ENCODE assay signal across 5 cellular contexts in genomic region chr2:148503511-148503910, GRCh38.
"Had no signal": no experiment of that assay in that cellular context is flagged by ENCODE, and none has a peak within 500 bp of the region (broad histone marks: within the 10 kb centered on the region; RNA-seq: fewer than 3 reads in every experiment).

No MANE protein-coding gene starts in this region.

- H3K4me3 ChIP-seq: GM23338 had no signal

- H2AFZ ChIP-seq: GM23338 had no signal

- ATAC-seq: GM23338 had no signal

- DNase-seq: H9, HCEC 1CT, KBM-7 had no signal

- H3K27ac ChIP-seq: HL-60 had no signal

- H3K4me2 ChIP-seq: GM23338 had no signal
